In the genomic region with DNA sequence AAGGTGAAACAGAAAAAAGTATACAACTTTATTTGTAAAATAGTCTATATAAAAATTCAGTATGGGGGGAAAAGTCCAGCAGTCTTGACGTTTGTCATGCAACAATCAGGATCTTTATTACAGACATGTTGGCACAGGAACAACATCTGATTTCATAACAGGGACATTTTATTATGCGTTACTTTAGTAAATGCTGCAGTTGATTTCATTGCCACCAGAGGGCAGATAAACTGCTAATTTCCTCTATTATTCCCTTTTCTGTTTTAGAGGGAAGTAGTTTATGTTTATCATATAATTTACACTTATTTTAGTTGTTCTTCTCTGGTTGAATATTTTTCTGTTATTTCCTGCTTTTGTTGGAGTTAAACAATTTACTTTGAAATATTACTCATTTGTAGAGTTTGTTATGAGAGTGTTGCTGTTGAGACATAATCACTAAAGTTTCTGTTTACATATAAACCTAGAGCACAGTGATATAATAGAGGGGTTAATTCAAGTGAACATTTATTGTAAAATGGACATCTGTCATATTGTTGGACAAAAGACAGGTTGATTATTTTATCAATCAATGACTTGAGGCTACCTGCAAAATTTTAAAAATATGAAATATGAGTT, we compare ENCODE assay signal across 8 cellular contexts. TPM values are rescaled to one million over a fixed set of nuclear protein-coding genes. Genes with fewer than 3 reads are reported as not detected.
DNase-seq lines count a peak whose midpoint lies in the region; ATAC-seq, FAIRE-seq and TF ChIP-seq lines count a peak whose summit lies in the region.

No MANE protein-coding gene starts in this region.

- no peak for TF ChIP-seq EP300 in GM12878 (IDR thresholded peaks at IDR 0.05; ENCODE audit: borderline replicate concordance in 1 of 2, control insufficient read depth in 1 of 2, low read depth in 2 of 2, low read length in 2 of 2)
- no peak for TF ChIP-seq EP300 in upper lobe of left lung (IDR thresholded peaks at IDR 0.05)

- DNase-seq in cardiac muscle cell (ENCODE audit: low read depth in 1 of 2, low spot score in 1 of 2): peak; percentile 39 to 72
- no peak for DNase-seq in Right ventricle myocardium superior
- DNase-seq in M059J (ENCODE audit: low read depth): peak; percentile 31
- no peak for DNase-seq in GM12878 (ENCODE audit: low read depth, low spot score)
- peak; percentile 71 for DNase-seq in left kidney (ENCODE audit: low read depth, low spot score)
- no peak for DNase-seq in upper lobe of left lung
- DNase-seq in NK-92 (lab: John Stamatoyannopoulos, UW; ENCODE audit: unreplicated experiment): no peak
- DNase-seq in activated CD8-positive, alpha-beta memory T cell treated with anti-CD3 and anti-CD28 coated beads, Interleukin-2, amount 50 U/mL, for 48 hours: no peak

- H3K4me1 ChIP-seq in cardiac muscle cell (ENCODE audit: low read depth) (peaks cover 10% of the 10 kb centered on the region), GM12878 (ENCODE audit: control insufficient read depth, insufficient read depth, low read length) (no peaks in the 10 kb centered on the region), upper lobe of left lung (peaks cover 0 to 31% (median 8%) of the 10 kb centered on the region in 4 donors)

- SMC1A ChIA-PET in GM12878 (lab: Charles Lee; ENCODE audit: uncharacterized antibody, unreplicated experiment): interaction anchor here (0.5 to 1.4 kb wide), 20 partner anchors 11 to 949 kb away, joined by 3 to 7 read pairs (median 3); no protein-coding TSS in a partner anchor

- no peaks in the 10 kb centered on the region for H3K79me2 ChIP-seq in GM12878 (ENCODE audit: control insufficient read depth, insufficient read depth, low read length)

- H3K9me3 ChIP-seq in cardiac muscle cell (ENCODE audit: low read depth) (no peaks in the 10 kb centered on the region), GM12878 (replicated peaks; ENCODE audit: control insufficient read depth, insufficient read depth, low read length) (no peaks in the 10 kb centered on the region; the same call in 2 of the 3 replicates), upper lobe of left lung (no peaks in the 10 kb centered on the region)

- FAIRE-seq in GM12878 (lab: Jason Lieb, UNC): no peak

- CTCF ChIA-PET in GM12878 (lab: Yijun Ruan, JAX): interaction anchor here (0.6 to 1.4 kb wide), 23 partner anchors 8 to 949 kb away, joined by 3 to 6 read pairs (median 3); no protein-coding TSS in a partner anchor

- in situ Hi-C loops in GM12878 (cut with MboI): no loop called here

- H3K27me3 ChIP-seq in cardiac muscle cell (no peaks in the 10 kb centered on the region), GM12878 (replicated peaks in 1 of 2; ENCODE audit: control insufficient read depth in 2 of 2, insufficient read depth in 2 of 2, low read length in 1 of 2) (peaks cover 1 to 3% of the 10 kb centered on the region in 2 experiments; a peak in 3 of 4 replicates), upper lobe of left lung (no peaks in the 10 kb centered on the region)

- peak overlapping the region; percentile 83 for H3K4me3 ChIP-seq in cardiac muscle cell
- H3K4me3 ChIP-seq in GM12878: no peak overlapping the region
- H3K4me3 ChIP-seq in upper lobe of left lung: peak overlapping the region in 3 of 4 donors; percentile 75 to 90 (median 81)

- no peak overlapping the region for H2AFZ ChIP-seq in GM12878 (ENCODE audit: control insufficient read depth, low read depth, low read length)

- H3K36me3 ChIP-seq in cardiac muscle cell: no peaks in the 10 kb centered on the region
- no peaks in the 10 kb centered on the region for H3K36me3 ChIP-seq in GM12878 (ENCODE audit: control insufficient read depth in 2 of 2, insufficient read depth in 2 of 2, low read length in 1 of 2)
- H3K36me3 ChIP-seq in upper lobe of left lung: no peaks in the 10 kb centered on the region

- RAD21 ChIA-PET in GM12878 (lab: Charles Lee; ENCODE audit: unreplicated experiment): interaction anchor here (0.7 to 1.0 kb wide), 5 partner anchors 9 to 950 kb away, joined by 3 read pairs; no protein-coding TSS in a partner anchor

- peak; percentile 64 for TF ChIP-seq CTCF in cardiac muscle cell (IDR thresholded peaks at IDR 0.05; ENCODE audit: low read depth, low read length)
- peak; percentile 46 to 72 (median 55); a peak in 5 of 6 replicates for TF ChIP-seq CTCF in GM12878 (IDR thresholded peaks at IDR 0.05 in 2 of 3, conservative IDR thresholded peaks at IDR 0.05 in 1 of 3; ENCODE audit: control insufficient read depth in 2 of 3, extremely low read depth in 1 of 3, insufficient read depth in 1 of 3, low read depth in 3 of 3, low read length in 3 of 3)
- peak; percentile 61 to 86 (median 74) for TF ChIP-seq CTCF in upper lobe of left lung (IDR thresholded peaks at IDR 0.05)

- H3K4me2 ChIP-seq in GM12878 (ENCODE audit: control insufficient read depth, insufficient read depth): no peak overlapping the region

- no peak for TF ChIP-seq POLR2A in GM12878 (IDR thresholded peaks at IDR 0.05; ENCODE audit: low read depth, low read length)
- no peak for TF ChIP-seq POLR2A in upper lobe of left lung (IDR thresholded peaks at IDR 0.05)

- POLR2A ChIA-PET in GM12878 (lab: Charles Lee): no interaction called here

- no peak overlapping the region for H3K27ac ChIP-seq in cardiac muscle cell
- no peak overlapping the region for H3K27ac ChIP-seq in GM12878 (ENCODE audit: control insufficient read depth, insufficient read depth)
- H3K27ac ChIP-seq in upper lobe of left lung: peak overlapping the region in 1 of 4 donors; percentile 44

- ATAC-seq in Right ventricle myocardium superior (ENCODE audit: poor library complexity): no peak
- ATAC-seq in GM12878: peak; percentile 10; the same call in 1 of the 3 replicates
- no peak for ATAC-seq in upper lobe of left lung (ENCODE audit: low FRiP score in 2 of 2)

- H3K9ac ChIP-seq in GM12878 (ENCODE audit: control insufficient read depth, insufficient read depth, low read length): no peak overlapping the region

- no TSS peak for BruUV-seq in GM12878 (replicated peaks; lab: Mats Ljungman, UMichigan)

- intact Hi-C loops in Right ventricle myocardium superior (cut with DNase I): loop anchor here (5.0 to 10.0 kb wide), 3 partner anchors 105 to 945 kb away; no protein-coding TSS in a partner anchor
- intact Hi-C loops in GM12878 (cut with micrococcal nuclease; ENCODE audit: unreplicated experiment): loop anchor here (5.0 to 10.0 kb wide), 3 partner anchors 83 to 1035 kb away; no protein-coding TSS in a partner anchor

- H4K20me1 ChIP-seq in GM12878 (ENCODE audit: control insufficient read depth, insufficient read depth): no peaks in the 10 kb centered on the region

- TF ChIP-seq RAD21 in GM12878 (IDR thresholded peaks at IDR 0.05; ENCODE audit: insufficient read depth, low read depth, low read length): peak; percentile 62

- WGBS in GM12878 (ENCODE audit: insufficient coverage, insufficient replicate concordance, low lambda C conversion rate, missing lambda C conversion rate): 22% methylated on average over 2 of the region's 2 CpGs
- 0% methylated on average over 2 of the region's 2 CpGs for WGBS in upper lobe of left lung, 2 donors

TF ChIP-seq in GM12878, 131 proteins besides CTCF, POLR2A, EP300 and RAD21:
- TF ChIP-seq KLF5 (IDR thresholded peaks at IDR 0.05; ENCODE audit: partially characterized antibody) (no peak), MEF2B (IDR thresholded peaks at IDR 0.05; ENCODE audit: partially characterized antibody, poor library complexity, severe bottlenecking) (no peak), MTA2 (IDR thresholded peaks at IDR 0.05; ENCODE audit: low read depth) (peak; percentile 16; the same call in 1 of the 2 replicates), SMAD1 (IDR thresholded peaks at IDR 0.05; ENCODE audit: low read depth, partially characterized antibody) (no peak), JUNB (IDR thresholded peaks at IDR 0.05) (peak; percentile 22; the same call in 1 of the 2 replicates), SMC3 (IDR thresholded peaks at IDR 0.05; ENCODE audit: borderline replicate concordance, low read length) (peak; percentile 84)

RNA-seq across cellular contexts. Expression of a gene that starts 3.3 kb away (rescaled TPM):
- total RNA-seq in cardiac muscle cell (10.5 and 22.6 TPM in 2 replicates), Right ventricle myocardium superior (12.2 TPM), GM12878 (2014; rRNA removed) (0.05 and 0.06 TPM in 2 replicates), GM12878 (2014; rRNA removed; fragmentation: Illumina TruSeq; extraction: Trizol) (0.09 and 0.22 TPM in 2 replicates), GM12878 (2021) (0.08 and 0.31 TPM in 2 replicates), upper lobe of left lung (100 to 1,000 TPM in 1 of 6 donors, 10 to 100 TPM in 5; 39.0 to 129 (median 68.0) TPM)
- polyA plus RNA-seq in cardiac muscle cell (10.3 and 13.1 TPM in 2 replicates), GM12878 (2011; rRNA removed) (1.5 and 1.8 TPM in 2 replicates), GM12878 (2014; fragmentation: Illumina TruSeq; extraction: Trizol) (0.02 and 0.12 TPM in 2 replicates), GM12878 (2014; fragmentation: Nextera tagmentation; extraction: Ambion mirVana) (under 1 TPM in 1 of 2 experiments, not detected in 1; 0.05 TPM), GM12878 (2014; rRNA removed) (0.05 TPM in 2 replicates), GM12878 (2016; fragmentation: Nextera tagmentation; extraction: Ambion mirVana) (under 1 TPM in 1 of 2 experiments, not detected in 1; 0.16 TPM)
- total RNA-seq in M059J (2014; rRNA removed; shearing (Covaris generic)): 2.8 and 3.3 TPM in 2 replicates
- 0.33 and 0.47 TPM in 2 replicates for total RNA-seq in GM12878 (2013; cell fraction: nucleolus; rRNA removed)
- not detected for polyA plus RNA-seq in GM12878 (2011; ENCODE audit: low read depth)
- polyA plus RNA-seq in GM12878 (2011; cell fraction: cytosol; rRNA removed): 1.1 and 1.5 TPM in 2 replicates
- polyA plus RNA-seq in GM12878 (2011; cell fraction: nucleus; rRNA removed): 1.1 and 1.3 TPM in 2 replicates
- polyA plus RNA-seq in GM12878 (2012): 0.01 and 0.14 TPM in 2 replicates
- polyA minus RNA-seq in GM12878 (2011; rRNA and poly(A)+ RNA removed): 2.6 and 3.9 TPM in 2 replicates
- 0.67 and 0.73 TPM in 2 replicates for polyA minus RNA-seq in GM12878 (2011; cell fraction: cytosol; rRNA and poly(A)+ RNA removed)
- 3.0 and 3.3 TPM in 2 replicates for polyA minus RNA-seq in GM12878 (2011; cell fraction: nucleus; rRNA and poly(A)+ RNA removed)

Comparison
In these comparisons a context has a peak if more than half of its experiments do, and no peak if none do; other contexts are left out.
1. DNase-seq: peak in cardiac muscle cell (2 of 2), M059J (single experiment) and left kidney (single experiment); none in Right ventricle myocardium superior (single experiment), GM12878 (single experiment), upper lobe of left lung (0 of 2), NK-92 (single experiment) and activated CD8-positive, alpha-beta memory T cell treated with anti-CD3 and anti-CD28 coated beads, Interleukin-2, amount 50 U/mL, for 48 hours (single experiment).
2. Peak in every context shown above with its lines, with median percentiles within 50 percentile points of each other: CTCF ChIP-seq.